9 cellular contexts compared by ENCODE assay signal in the genomic region with DNA sequence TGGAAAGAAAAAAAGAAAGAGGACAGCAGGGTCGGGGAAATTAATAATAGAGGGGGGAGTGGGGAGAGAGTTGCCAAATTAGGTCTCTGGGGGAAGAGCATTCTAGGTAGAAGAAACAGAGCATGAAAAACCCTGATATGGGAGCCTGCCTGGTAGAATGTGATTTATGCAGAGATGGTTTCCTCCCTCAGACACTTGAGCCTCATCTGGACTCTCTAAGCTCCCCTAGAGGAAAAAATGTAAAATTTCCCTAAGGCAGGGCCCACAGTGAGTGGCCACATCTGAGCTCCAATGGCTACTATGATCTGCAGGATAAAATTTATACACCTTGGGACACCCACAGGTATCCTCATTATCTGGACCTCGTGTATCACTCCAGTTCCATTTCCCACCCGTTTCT. TPM values are rescaled to one million over a fixed set of nuclear protein-coding genes. Genes with fewer than 3 reads are reported as not detected.
A peak's percentile ranks its signal among the peaks of the same experiment; 100 is the strongest.
DNase-seq lines count a peak whose midpoint lies in the region; ATAC-seq and TF ChIP-seq lines count a peak whose summit lies in the region.
"Had no signal": no experiment of that assay in that cellular context is flagged by ENCODE, and none has a peak within 500 bp of the region (broad histone marks: within the 10 kb centered on the region; RNA-seq: fewer than 3 reads in every experiment).

No MANE protein-coding gene starts in this region.

- H3K4me3 ChIP-seq in Panc1 (ENCODE audit: low read depth in 2 of 2, low read length in 2 of 2) (no peak overlapping the region), fibroblast of pulmonary artery (replicated peaks; ENCODE audit: low read depth, low read length) (no peak overlapping the region), osteoblast (ENCODE audit: insufficient read depth, low read length) (no peak overlapping the region), tibial artery (no peak overlapping the region), coronary artery (no peak overlapping the region)

- H3K9me3 ChIP-seq in Panc1 (ENCODE audit: control insufficient read depth, insufficient read depth, low read depth, low read length) (no peaks in the 10 kb centered on the region), osteoblast (ENCODE audit: low read depth, low read length) (no peaks in the 10 kb centered on the region), tibial artery (no peaks in the 10 kb centered on the region)

- H3K79me2 ChIP-seq in osteoblast (ENCODE audit: insufficient read depth, low read length) = no peaks in the 10 kb centered on the region

- no peak overlapping the region for H3K4me3 Mint-ChIP-seq in Calu3 (ENCODE audit: low read depth, unreplicated experiment)
- H3K4me3 Mint-ChIP-seq: brain had no signal

- H3K27me3 ChIP-seq in Panc1 (ENCODE audit: control insufficient read depth, insufficient read depth, low read length) (no peaks in the 10 kb centered on the region; the same call in 1 of the 2 replicates), osteoblast (ENCODE audit: insufficient read depth, low read length) (no peaks in the 10 kb centered on the region), tibial artery (no peaks in the 10 kb centered on the region)

- no peak overlapping the region for H2AFZ ChIP-seq in osteoblast (ENCODE audit: low read length)

- H3K27ac Mint-ChIP-seq in Calu3 (ENCODE audit: unreplicated experiment) = peak overlapping the region; percentile 16

- no peak overlapping the region for H3K27ac ChIP-seq in Panc1 (ENCODE audit: low read length)
- H3K27ac ChIP-seq in osteoblast (ENCODE audit: low read depth, low read length) = no peak overlapping the region
- H3K27ac ChIP-seq in tibial artery = no peak overlapping the region
- H3K27ac ChIP-seq in coronary artery = no peak overlapping the region

- no peaks in the 10 kb centered on the region for H3K9me3 Mint-ChIP-seq in Calu3 (ENCODE audit: low read depth, unreplicated experiment)
- H3K9me3 Mint-ChIP-seq: brain had no signal

- H3K4me1 ChIP-seq in Panc1 (ENCODE audit: control insufficient read depth, insufficient read depth, low read length) = no peaks in the 10 kb centered on the region
- no peaks in the 10 kb centered on the region for H3K4me1 ChIP-seq in osteoblast (ENCODE audit: insufficient read depth, low read length)
- peaks cover 0 to 7% (median 6%) of the 10 kb centered on the region in 4 donors for H3K4me1 ChIP-seq in tibial artery

- no peaks in the 10 kb centered on the region for H4K20me1 ChIP-seq in osteoblast (ENCODE audit: insufficient read depth, low read length)

- in situ Hi-C loops in Panc1 (cut with HindIII; ENCODE audit: low pct_unique_long_range_greater_than_20kb, low sequenced_read_pairs) = no loop called here

- intact Hi-C loops in Calu3 (cut with micrococcal nuclease; ENCODE audit: unreplicated experiment) (no loop called here), Panc1 (cut with micrococcal nuclease; ENCODE audit: unreplicated experiment) (no loop called here), tibial artery (cut with DNase I; ENCODE audit: low total_unique reads) (no loop called here)

- no peaks in the 10 kb centered on the region for H3K36me3 ChIP-seq in Panc1 (ENCODE audit: control insufficient read depth, insufficient read depth, low read length)
- no peaks in the 10 kb centered on the region for H3K36me3 ChIP-seq in osteoblast (ENCODE audit: insufficient read depth, low read length)
- H3K36me3 ChIP-seq in tibial artery = no peaks in the 10 kb centered on the region

- BruUV-seq in Calu3 (replicated peaks; lab: Mats Ljungman, UMichigan) (no TSS peak), Panc1 (replicated peaks; lab: Mats Ljungman, UMichigan) (no TSS peak)

- no peaks in the 10 kb centered on the region for H3K36me3 Mint-ChIP-seq in Calu3 (ENCODE audit: insufficient read depth, unreplicated experiment)
- H3K36me3 Mint-ChIP-seq: brain had no signal

- no peak for DNase-seq in Calu3
- no peak for DNase-seq in Panc1 (ENCODE audit: low read depth, low spot score)
- DNase-seq in fibroblast of pulmonary artery (ENCODE audit: low read depth) = peak; percentile 53
- DNase-seq in osteoblast (ENCODE audit: insufficient read length, low spot score, missing footprints) = no peak
- DNase-seq in stimulated activated CD4-positive, alpha-beta T cell treated with anti-CD3 and anti-CD28 coated beads, Interleukin-15, amount 100 ng/mL, for 24 hours = no peak
- DNase-seq in tibial artery = no peak
- no peak for DNase-seq in coronary artery (ENCODE audit: low spot score)

- no peak overlapping the region for H3K4me2 ChIP-seq in osteoblast (ENCODE audit: insufficient read depth, low read length)

- CTCF ChIA-PET in Calu3 (lab: Charles Lee) (interaction anchor here (0.9 kb wide), 1 partner anchor 89 kb away, joined by 3 read pairs; no protein-coding TSS in a partner anchor), Panc1 (lab: Charles Lee) (no interaction called here)

- peaks cover 16% of the 10 kb centered on the region for H3K27me3 Mint-ChIP-seq in Calu3 (ENCODE audit: unreplicated experiment)

- H3K4me1 Mint-ChIP-seq in Calu3 (ENCODE audit: low read depth, unreplicated experiment) = peaks cover 9% of the 10 kb centered on the region
- H3K4me1 Mint-ChIP-seq: brain had no signal

- POLR2A ChIA-PET in Panc1 (lab: Charles Lee) = no interaction called here

- TF ChIP-seq CTCF in Calu3 (IDR thresholded peaks at IDR 0.05; ENCODE audit: unreplicated experiment) = no peak
- TF ChIP-seq CTCF in Panc1 (IDR thresholded peaks at IDR 0.05) = peak; percentile 36
- TF ChIP-seq CTCF in fibroblast of pulmonary artery (IDR thresholded peaks at IDR 0.05; ENCODE audit: low read length, missing control alignments) = peak; percentile 47
- TF ChIP-seq CTCF in osteoblast (IDR thresholded peaks at IDR 0.05; ENCODE audit: extremely low read depth, low read depth, low read length) = peak; percentile 54
- no peak for TF ChIP-seq CTCF in tibial artery (IDR thresholded peaks at IDR 0.05)
- no peak for TF ChIP-seq CTCF in coronary artery (IDR thresholded peaks at IDR 0.05)

- ATAC-seq in Panc1 (peak; percentile 69; the same call in 1 of the 2 replicates), HG02759 (IDR thresholded peaks at IDR 0.05; ENCODE audit: unreplicated experiment) (no peak)

RNA-seq across cellular contexts. Expression of gene EPAS1, which starts 20.6 kb away (rescaled TPM):
- total RNA-seq in Calu3 (2022) (18.5 and 28.1 TPM in 2 replicates), Panc1 (2021; ENCODE audit: unreplicated experiment) (106 TPM), osteoblast (198 and 260 TPM in 2 replicates)
- 65.8 TPM for polyA plus RNA-seq in Panc1 (2012; ENCODE audit: insufficient read length)

Comparison
In these comparisons a context has a peak if more than half of its experiments do, and no peak if none do; other contexts are left out.
1. CTCF ChIP-seq: peak in Panc1 (single experiment), fibroblast of pulmonary artery (single experiment) and osteoblast (single experiment); none in Calu3 (single experiment), tibial artery (0 of 2) and coronary artery (single experiment).